ENCODE assay signal across 3 cellular contexts in genomic region chr16:49204191-49204590, GRCh38.
"Had no signal": no experiment of that assay in that cellular context is flagged by ENCODE, and none has a peak within 500 bp of the region (broad histone marks: within the 10 kb centered on the region; RNA-seq: fewer than 3 reads in every experiment).

No MANE protein-coding gene starts in this region.

- H3K4me3 ChIP-seq: GM12878 had no signal

- DNase-seq: GDM1, GF-D8 had no signal
